22 cellular contexts compared by ENCODE assay signal in genomic region chr2:23700627-23701026, GRCh38.
"Had no signal": no experiment of that assay in that cellular context is flagged by ENCODE, and none has a peak within 500 bp of the region (broad histone marks: within the 10 kb centered on the region; RNA-seq: fewer than 3 reads in every experiment).

No MANE protein-coding gene starts in this region.

- H3K27me3 Mint-ChIP-seq: activated CD4-positive, alpha-beta memory T cell treated with anti-CD3 and anti-CD28 coated beads, Interleukin-2, amount 10 ng/mL, durations not matched to agents 7 days and 5 days; activated CD4-positive, alpha-beta T cell treated with anti-CD3 and anti-CD28 coated beads, Interleukin-2, amount 10 ng/mL, durations not matched to agents 24 days and 14 days; activated T-cell treated with anti-CD3 and anti-CD28 coated beads, Interleukin-2, amount 50 U/mL, for 24 hours; activated T-helper 17 cell treated with anti-CD3 and anti-CD28 coated beads, Interleukin-2, amount 50 U/mL, for 72 hours; brain; stimulated activated naive CD8-positive, alpha-beta T cell treated with anti-CD3 and anti-CD28 coated beads, Interleukin-15, amount 100 ng/mL, for 72 hours had no signal

- H3K4me3 Mint-ChIP-seq: activated CD4-positive, alpha-beta memory T cell treated with anti-CD3 and anti-CD28 coated beads, Interleukin-2, amount 10 ng/mL, durations not matched to agents 7 days and 5 days; activated CD4-positive, alpha-beta T cell treated with anti-CD3 and anti-CD28 coated beads, Interleukin-2, amount 10 ng/mL, durations not matched to agents 24 days and 14 days; activated T-cell treated with anti-CD3 and anti-CD28 coated beads, Interleukin-2, amount 50 U/mL, for 24 hours; activated T-helper 17 cell treated with anti-CD3 and anti-CD28 coated beads, Interleukin-2, amount 50 U/mL, for 72 hours; neural crest cell; stimulated activated effector memory CD8-positive, alpha-beta T cell treated with anti-CD3 and anti-CD28 coated beads, Interleukin-12 subunit alpha, Interleukin-12 subunit beta, amount 100 ng/mL, for 72 hours; stimulated activated naive CD8-positive, alpha-beta T cell treated with anti-CD3 and anti-CD28 coated beads, Interleukin-15, amount 100 ng/mL, for 72 hours had no signal

- H3K27me3 ChIP-seq: ovary, tibial nerve, uterus had no signal

- DNase-seq: activated CD4-positive, alpha-beta memory T cell treated with anti-CD3 and anti-CD28 coated beads, Interleukin-2, amount 10 ng/mL, durations not matched to agents 7 days and 5 days; activated CD4-positive, alpha-beta T cell treated with anti-CD3 and anti-CD28 coated beads, Interleukin-2, amount 10 ng/mL, durations not matched to agents 24 days and 14 days; activated T-cell treated with anti-CD3 and anti-CD28 coated beads, Interleukin-2, amount 50 U/mL, for 24 hours; caudate nucleus; dermis blood vessel endothelial cell; effector CD8-positive, alpha-beta T cell; hippocampal formation; mesendoderm; mucosa of descending colon; ovary; stimulated activated naive CD8-positive, alpha-beta T cell treated with anti-CD3 and anti-CD28 coated beads, Interleukin-15, amount 100 ng/mL, for 72 hours; T-helper 2 cell; uterus had no signal

- H3K4me1 Mint-ChIP-seq: activated CD4-positive, alpha-beta memory T cell treated with anti-CD3 and anti-CD28 coated beads, Interleukin-2, amount 10 ng/mL, durations not matched to agents 7 days and 5 days; activated CD4-positive, alpha-beta T cell treated with anti-CD3 and anti-CD28 coated beads, Interleukin-2, amount 10 ng/mL, durations not matched to agents 24 days and 14 days; stimulated activated naive CD8-positive, alpha-beta T cell treated with anti-CD3 and anti-CD28 coated beads, Interleukin-15, amount 100 ng/mL, for 72 hours had no signal

- H3K9me3 Mint-ChIP-seq: activated CD4-positive, alpha-beta memory T cell treated with anti-CD3 and anti-CD28 coated beads, Interleukin-2, amount 10 ng/mL, durations not matched to agents 7 days and 5 days; activated CD4-positive, alpha-beta T cell treated with anti-CD3 and anti-CD28 coated beads, Interleukin-2, amount 10 ng/mL, durations not matched to agents 24 days and 14 days; activated naive CD4-positive, alpha-beta T cell treated with anti-CD3 and anti-CD28 coated beads, Interleukin-2, amount 50 U/mL, for 72 hours; activated T-cell treated with anti-CD3 and anti-CD28 coated beads, Interleukin-2, amount 50 U/mL, for 24 hours; activated T-helper 17 cell treated with anti-CD3 and anti-CD28 coated beads, Interleukin-2, amount 50 U/mL, for 72 hours; stimulated activated effector memory CD8-positive, alpha-beta T cell treated with anti-CD3 and anti-CD28 coated beads, Interleukin-12 subunit alpha, Interleukin-12 subunit beta, amount 100 ng/mL, for 72 hours; stimulated activated naive CD8-positive, alpha-beta T cell treated with anti-CD3 and anti-CD28 coated beads, Interleukin-15, amount 100 ng/mL, for 72 hours had no signal

- H3K36me3 Mint-ChIP-seq: stimulated activated effector memory CD8-positive, alpha-beta T cell treated with anti-CD3 and anti-CD28 coated beads, Interleukin-12 subunit alpha, Interleukin-12 subunit beta, amount 100 ng/mL, for 72 hours had no signal

- H3K36me3 ChIP-seq: ovary, uterus had no signal

- H3K9me3 ChIP-seq: mucosa of descending colon, ovary, prostate gland, uterus had no signal

- H3K27ac ChIP-seq: ovary, prostate gland, skin epidermis, tibial nerve, uterus had no signal

- H3K4me1 ChIP-seq: prostate gland, uterus had no signal

- H3K4me3 ChIP-seq: mucosa of descending colon, ovary, prostate gland, skin epidermis, tibial nerve, uterus had no signal

- H3K27ac Mint-ChIP-seq: activated CD4-positive, alpha-beta memory T cell treated with anti-CD3 and anti-CD28 coated beads, Interleukin-2, amount 10 ng/mL, durations not matched to agents 7 days and 5 days; activated CD4-positive, alpha-beta T cell treated with anti-CD3 and anti-CD28 coated beads, Interleukin-2, amount 10 ng/mL, durations not matched to agents 24 days and 14 days; activated T-cell treated with anti-CD3 and anti-CD28 coated beads, Interleukin-2, amount 50 U/mL, for 24 hours; activated T-helper 17 cell treated with anti-CD3 and anti-CD28 coated beads, Interleukin-2, amount 50 U/mL, for 72 hours; stimulated activated naive CD8-positive, alpha-beta T cell treated with anti-CD3 and anti-CD28 coated beads, Interleukin-15, amount 100 ng/mL, for 72 hours had no signal

- ATAC-seq: activated naive CD4-positive, alpha-beta T cell treated with anti-CD3 and anti-CD28 coated beads, Interleukin-2, amount 50 U/mL, for 72 hours; activated T-helper 17 cell treated with anti-CD3 and anti-CD28 coated beads, Interleukin-2, amount 50 U/mL, for 72 hours; esophagus mucosa; mucosa of descending colon; stimulated activated effector memory CD8-positive, alpha-beta T cell treated with anti-CD3 and anti-CD28 coated beads, Interleukin-12 subunit alpha, Interleukin-12 subunit beta, amount 100 ng/mL, for 72 hours; stimulated activated naive CD8-positive, alpha-beta T cell treated with anti-CD3 and anti-CD28 coated beads, Interleukin-15, amount 100 ng/mL, for 72 hours had no signal
